9 cellular contexts compared by ENCODE assay signal in genomic region chr7:76443846-76444245, GRCh38. TPM values are rescaled to one million over a fixed set of nuclear protein-coding genes. Genes with fewer than 3 reads are reported as not detected.
DNase-seq lines count a peak whose midpoint lies in the region; ATAC-seq and TF ChIP-seq lines count a peak whose summit lies in the region.
"Not testable (repeated sequence)": the region's sequence is repeated elsewhere in the genome, so short reads cannot be mapped to it uniquely, and the experiment has no call there.
"Had no signal": no experiment of that assay in that cellular context is flagged by ENCODE, and none has a peak within 500 bp of the region (broad histone marks: within the 10 kb centered on the region; RNA-seq: fewer than 3 reads in every experiment).

No MANE protein-coding gene starts in this region.

- not testable (repeated sequence) for H3K27ac Mint-ChIP-seq in CD8-positive, alpha-beta T cell; stimulated activated naive B cell treated with anti-CD40 and anti-IgM and Interleukin-4, amounts not matched to agents 10 μg/mL and 1 μg/mL and 100 μg/mL, for 72 hours
- peak overlapping the region; percentile 71 for H3K27ac Mint-ChIP-seq in activated CD4-positive, alpha-beta memory T cell treated with anti-CD3 and anti-CD28 coated beads for 36 hours
- H3K27ac Mint-ChIP-seq in activated naive CD4-positive, alpha-beta T cell treated with anti-CD3 and anti-CD28 coated beads for 36 hours: peak overlapping the region; percentile 80

- H3K4me1 Mint-ChIP-seq in CD8-positive, alpha-beta T cell (ENCODE audit: low read depth); activated CD4-positive, alpha-beta memory T cell treated with anti-CD3 and anti-CD28 coated beads for 36 hours (ENCODE audit: low read depth); stimulated activated naive B cell treated with anti-CD40 and anti-IgM and Interleukin-4, amounts not matched to agents 10 μg/mL and 1 μg/mL and 100 μg/mL, for 72 hours: not testable (repeated sequence)
- peaks cover 20% of the 10 kb centered on the region for H3K4me1 Mint-ChIP-seq in activated naive CD4-positive, alpha-beta T cell treated with anti-CD3 and anti-CD28 coated beads for 36 hours (ENCODE audit: low read depth)

- H3K36me3 Mint-ChIP-seq in CD8-positive, alpha-beta T cell; activated CD4-positive, alpha-beta memory T cell treated with anti-CD3 and anti-CD28 coated beads for 36 hours; activated naive CD4-positive, alpha-beta T cell treated with anti-CD3 and anti-CD28 coated beads for 36 hours (ENCODE audit: low read depth); stimulated activated naive B cell treated with anti-CD40 and anti-IgM and Interleukin-4, amounts not matched to agents 10 μg/mL and 1 μg/mL and 100 μg/mL, for 72 hours: not testable (repeated sequence)

- ATAC-seq in CD8-positive, alpha-beta T cell: peak; percentile 58
- ATAC-seq in GM21423 (IDR thresholded peaks at IDR 0.05; ENCODE audit: unreplicated experiment): peak; percentile 48
- peak; percentile 34 for ATAC-seq in esophagus mucosa
- ATAC-seq in stimulated activated naive B cell treated with anti-CD40 and anti-IgM and Interleukin-4, amounts not matched to agents 10 μg/mL and 1 μg/mL and 100 μg/mL, for 72 hours (replicated peaks): peak; percentile 66 to 69

- H3K27me3 ChIP-seq in CD8-positive, alpha-beta T cell (ENCODE audit: insufficient read depth, low read length): not testable (repeated sequence)

- not testable (repeated sequence) for H3K27me3 Mint-ChIP-seq in CD8-positive, alpha-beta T cell (ENCODE audit: low read depth); activated CD4-positive, alpha-beta memory T cell treated with anti-CD3 and anti-CD28 coated beads for 36 hours; activated naive CD4-positive, alpha-beta T cell treated with anti-CD3 and anti-CD28 coated beads for 36 hours (ENCODE audit: low read depth); stimulated activated naive B cell treated with anti-CD40 and anti-IgM and Interleukin-4, amounts not matched to agents 10 μg/mL and 1 μg/mL and 100 μg/mL, for 72 hours

- not testable (repeated sequence) for H3K9me3 Mint-ChIP-seq in CD8-positive, alpha-beta T cell; activated CD4-positive, alpha-beta memory T cell treated with anti-CD3 and anti-CD28 coated beads for 36 hours; activated naive CD4-positive, alpha-beta T cell treated with anti-CD3 and anti-CD28 coated beads for 36 hours; stimulated activated naive B cell treated with anti-CD40 and anti-IgM and Interleukin-4, amounts not matched to agents 10 μg/mL and 1 μg/mL and 100 μg/mL, for 72 hours

- H3K9me3 ChIP-seq in CD8-positive, alpha-beta T cell (ENCODE audit: low read length): not testable (repeated sequence)

- POLR2A ChIA-PET in CD8-positive, alpha-beta T cell (lab: Charles Lee); activated CD4-positive, alpha-beta memory T cell treated with anti-CD3 and anti-CD28 coated beads for 36 hours (lab: Charles Lee): not testable (repeated sequence)

- peak in 1 of 7 experiments; percentile 21 for DNase-seq in CD8-positive, alpha-beta T cell
- peak; percentile 37 for DNase-seq in Jurkat, Clone E6-1 (ENCODE audit: low read depth, low spot score)
- peak; percentile 60 for DNase-seq in RPMI8226
- peak; percentile 22 for DNase-seq in activated CD4-positive, alpha-beta memory T cell treated with anti-CD3 and anti-CD28 coated beads for 36 hours
- peak; percentile 37 for DNase-seq in activated naive CD4-positive, alpha-beta T cell treated with anti-CD3 and anti-CD28 coated beads for 36 hours
- not testable (repeated sequence) for DNase-seq in stimulated activated naive B cell treated with anti-CD40 and anti-IgM and Interleukin-4, amounts not matched to agents 10 μg/mL and 1 μg/mL and 100 μg/mL, for 72 hours

- peak overlapping the region; percentile 45 for H3K4me3 Mint-ChIP-seq in CD8-positive, alpha-beta T cell
- H3K4me3 Mint-ChIP-seq in activated CD4-positive, alpha-beta memory T cell treated with anti-CD3 and anti-CD28 coated beads for 36 hours: peak overlapping the region; percentile 27
- H3K4me3 Mint-ChIP-seq in activated naive CD4-positive, alpha-beta T cell treated with anti-CD3 and anti-CD28 coated beads for 36 hours: peak overlapping the region; percentile 42
- not testable (repeated sequence) for H3K4me3 Mint-ChIP-seq in stimulated activated naive B cell treated with anti-CD40 and anti-IgM and Interleukin-4, amounts not matched to agents 10 μg/mL and 1 μg/mL and 100 μg/mL, for 72 hours

- not testable (repeated sequence) for H3K36me3 ChIP-seq in CD8-positive, alpha-beta T cell (ENCODE audit: insufficient read depth, low read length)

- intact Hi-C loops in CD8-positive, alpha-beta T cell (cut with DNase I, micrococcal nuclease); activated CD4-positive, alpha-beta memory T cell treated with anti-CD3 and anti-CD28 coated beads for 36 hours (cut with micrococcal nuclease); activated naive CD4-positive, alpha-beta T cell treated with anti-CD3 and anti-CD28 coated beads for 36 hours (cut with micrococcal nuclease): not testable (repeated sequence)

- TF ChIP-seq CTCF in CD8-positive, alpha-beta T cell (IDR thresholded peaks at IDR 0.05): not testable (repeated sequence)

- CTCF ChIA-PET in CD8-positive, alpha-beta T cell (lab: Charles Lee); activated CD4-positive, alpha-beta memory T cell treated with anti-CD3 and anti-CD28 coated beads for 36 hours (lab: Charles Lee); activated naive CD4-positive, alpha-beta T cell treated with anti-CD3 and anti-CD28 coated beads for 36 hours (lab: Charles Lee): not testable (repeated sequence)

- H3K4me1 ChIP-seq in CD8-positive, alpha-beta T cell (ENCODE audit: insufficient read depth, low read length): peaks cover 19% of the 10 kb centered on the region

- H3K4me3 ChIP-seq in CD8-positive, alpha-beta T cell (ENCODE audit: low read depth, low read length); Jurkat, Clone E6-1 (ENCODE audit: low read length): not testable (repeated sequence)

- not testable (repeated sequence) for H3K27ac ChIP-seq in CD8-positive, alpha-beta T cell (ENCODE audit: low read depth, low read length)

RNA-seq across cellular contexts. Expression of gene DTX2, which starts 17.7 kb away (rescaled TPM):
- total RNA-seq in CD8-positive, alpha-beta T cell: 10 to 100 TPM; 17.4 to 18.9 TPM
- polyA plus RNA-seq in Jurkat, Clone E6-1 (2012; ENCODE audit: insufficient read depth, insufficient read length): 27.4 TPM
- total RNA-seq in activated CD4-positive, alpha-beta memory T cell treated with anti-CD3 and anti-CD28 coated beads for 36 hours: 10 to 100 TPM; 15.9 to 16.5 TPM
- 10 to 100 TPM; 17.9 to 22.0 TPM for total RNA-seq in activated naive CD4-positive, alpha-beta T cell treated with anti-CD3 and anti-CD28 coated beads for 36 hours
- total RNA-seq in esophagus mucosa: 56.2 TPM

RNA-seq across cellular contexts. Expression of gene ZP3, which starts 19.1 kb away (rescaled TPM):
- 1 to 10 TPM; 6.6 to 9.8 TPM for total RNA-seq in CD8-positive, alpha-beta T cell
- 17.1 TPM for polyA plus RNA-seq in Jurkat, Clone E6-1 (2012; ENCODE audit: insufficient read depth, insufficient read length)
- total RNA-seq in activated CD4-positive, alpha-beta memory T cell treated with anti-CD3 and anti-CD28 coated beads for 36 hours: 10 to 100 TPM; 19.4 to 20.4 TPM
- total RNA-seq in activated naive CD4-positive, alpha-beta T cell treated with anti-CD3 and anti-CD28 coated beads for 36 hours: 10 to 100 TPM; 26.6 to 32.6 TPM
- 19.8 TPM for total RNA-seq in esophagus mucosa

RNA-seq across cellular contexts. Expression of gene SSC4D, which starts 34.3 kb away (rescaled TPM):
- total RNA-seq in CD8-positive, alpha-beta T cell: not detected
- 6.2 TPM for polyA plus RNA-seq in Jurkat, Clone E6-1 (2012; ENCODE audit: insufficient read depth, insufficient read length)
- under 1 TPM; 0.81 to 0.87 TPM for total RNA-seq in activated CD4-positive, alpha-beta memory T cell treated with anti-CD3 and anti-CD28 coated beads for 36 hours
- under 1 TPM; 0.57 to 0.62 TPM for total RNA-seq in activated naive CD4-positive, alpha-beta T cell treated with anti-CD3 and anti-CD28 coated beads for 36 hours
- total RNA-seq in esophagus mucosa: 0.92 TPM
- polyA plus RNA-seq: IgD-negative memory B cell had no signal
